ENCODE assay signal across 8 cellular contexts in genomic region chr1:13960376-13960987, GRCh38.
A peak's percentile ranks its signal among the peaks of the same experiment; 100 is the strongest.
DNase-seq lines count a peak whose midpoint lies in the region; ATAC-seq, FAIRE-seq and TF ChIP-seq lines count a peak whose summit lies in the region.

No MANE protein-coding gene starts in this region.

- no TSS peak for BruUV-seq in mammary epithelial cell (replicated peaks; lab: Mats Ljungman, UMichigan)

- no peak overlapping the region for H3K27ac ChIP-seq in mammary epithelial cell (ENCODE audit: insufficient read depth, low read depth, low read length)

- CTCF ChIA-PET in mammary epithelial cell (lab: Charles Lee; ENCODE audit: low non-redundant PET): interaction anchor here (0.6 kb wide), 1 partner anchor 216 kb away, joined by 4 read pairs; no protein-coding TSS in a partner anchor

- no peak for TF ChIP-seq POLR2A in NB4 (IDR thresholded peaks at IDR 0.05; ENCODE audit: extremely low read depth, insufficient read length)

- intact Hi-C loops in mammary epithelial cell (cut with micrococcal nuclease): loop anchor here (1.0 to 5.0 kb wide), 3 partner anchors 233 to 602 kb away; no protein-coding TSS in a partner anchor

- WGBS in mammary epithelial cell (ENCODE audit: low coverage, missing lambda C conversion rate): 21% methylated on average over 10 of the region's 12 CpGs

- no peaks in the 10 kb centered on the region for H3K4me1 ChIP-seq in mammary epithelial cell (ENCODE audit: insufficient read depth, low read length)

- H3K36me3 ChIP-seq in mammary epithelial cell (ENCODE audit: insufficient read depth, low read length): no peaks in the 10 kb centered on the region

- H2AFZ ChIP-seq in mammary epithelial cell (ENCODE audit: low read depth, low read length): no peak overlapping the region

- H3K9ac ChIP-seq in mammary epithelial cell (ENCODE audit: insufficient read depth, low read length): no peak overlapping the region

- H3K4me3 ChIP-seq in NB4 (ENCODE audit: low read depth, low read length) (no peak overlapping the region), WI38 (ENCODE audit: low read depth, low read length) (no peak overlapping the region), mammary epithelial cell (replicated peaks in 1 of 3; ENCODE audit: insufficient read depth in 1 of 3, low read depth in 2 of 3, low read length in 3 of 3) (no peak overlapping the region)

- FAIRE-seq in islet of Langerhans (lab: Jason Lieb, UNC): peak; percentile 62

- no peak for ATAC-seq in GM18861 (IDR thresholded peaks at IDR 0.05; ENCODE audit: unreplicated experiment)

- in situ Hi-C loops in mammary epithelial cell (cut with MboI; ENCODE audit: low sequenced_read_pairs in 2 of 2): loop anchor here in 1 of 2 donors (25.0 kb wide), 1 partner anchor 598 kb away; the partner anchor contains the start of gene PRAMEF19

- peak; percentile 47 to 57 for DNase-seq in NCI-H524 (lab: John Stamatoyannopoulos, UW)
- DNase-seq in NCI-H524 treated with DMSO at 0.1 percent for 48 hours (lab: John Stamatoyannopoulos, UW): no peak
- DNase-seq in NB4 (ENCODE audit: low read depth): peak; percentile 55
- peak; percentile 41 for DNase-seq in mammary epithelial cell
- DNase-seq in stimulated activated CD4-positive, alpha-beta T cell treated with anti-CD3 and anti-CD28 coated beads, Interleukin-1b, Interleukin-23, amount 100 ng/mL, for 1 hour (ENCODE audit: low read depth in 2 of 2): peak; percentile 20 to 48

- H3K9me3 ChIP-seq in mammary epithelial cell (replicated peaks; ENCODE audit: insufficient read depth, low read length): no peaks in the 10 kb centered on the region

- no peaks in the 10 kb centered on the region for H4K20me1 ChIP-seq in mammary epithelial cell (ENCODE audit: insufficient read depth, low read length)

- TF ChIP-seq CTCF in NB4 (IDR thresholded peaks at IDR 0.05; ENCODE audit: low read depth, low read length) (peak; percentile 91), WI38 (IDR thresholded peaks at IDR 0.05; ENCODE audit: low read depth, low read length) (peak; percentile 94), mammary epithelial cell (conservative IDR thresholded peaks at IDR 0.05 in 1 of 2, IDR thresholded peaks at IDR 0.05 in 1 of 2; ENCODE audit: extremely low read depth in 1 of 2, insufficient read depth in 1 of 2, low read depth in 1 of 2, low read length in 2 of 2) (peak; percentile 95 to 99)

- H3K4me2 ChIP-seq in mammary epithelial cell (ENCODE audit: insufficient read depth, low read depth, low read length): no peak overlapping the region

- no peaks in the 10 kb centered on the region for H3K79me2 ChIP-seq in mammary epithelial cell (ENCODE audit: insufficient read depth, low read length)

- dilution Hi-C loops in mammary epithelial cell (cut with HindIII; ENCODE audit: low sequenced_read_pairs): no loop called here

- no peaks in the 10 kb centered on the region for H3K27me3 ChIP-seq in mammary epithelial cell (ENCODE audit: insufficient read depth, low read length)
